14 cellular contexts compared by ENCODE assay signal in the genomic region with DNA sequence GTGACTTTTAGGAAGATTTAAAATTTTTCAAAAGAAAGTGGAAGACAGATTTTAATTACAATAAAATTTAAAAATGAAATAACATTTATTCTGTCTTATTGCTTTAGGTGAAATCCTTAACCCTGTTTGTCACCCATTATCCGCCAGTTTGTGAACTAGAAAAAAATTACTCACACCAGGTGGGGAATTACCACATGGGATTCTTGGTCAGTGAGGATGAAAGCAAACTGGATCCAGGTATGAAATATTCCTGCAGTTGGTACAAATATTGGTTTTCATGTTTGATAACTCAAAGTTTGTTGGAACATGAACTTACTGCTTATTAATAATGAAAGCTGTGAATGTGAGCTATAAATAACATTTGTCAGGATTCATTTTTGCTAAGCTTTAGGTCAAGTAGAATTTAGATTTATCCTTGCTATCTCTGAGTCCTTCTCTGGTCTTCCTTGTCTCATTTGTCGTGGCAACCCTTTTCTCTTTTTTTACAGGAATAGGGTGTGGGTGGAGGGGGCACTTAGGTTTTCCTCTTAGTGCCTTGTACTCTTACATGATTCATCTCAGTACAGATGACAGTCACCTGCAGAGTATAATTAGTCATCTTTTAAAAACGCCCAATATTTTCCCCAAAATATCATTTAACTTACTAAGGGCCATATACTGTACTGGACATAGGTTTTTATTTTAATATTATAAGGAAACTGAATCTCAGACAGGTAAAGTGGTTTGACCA.
DNase-seq lines count a peak whose midpoint lies in the region; ATAC-seq and TF ChIP-seq lines count a peak whose summit lies in the region.
"Had no signal": no experiment of that assay in that cellular context is flagged by ENCODE, and none has a peak within 500 bp of the region (broad histone marks: within the 10 kb centered on the region; RNA-seq: fewer than 3 reads in every experiment).

No MANE protein-coding gene starts in this region.

- TF ChIP-seq CTCF in activated CD8-positive, alpha-beta T cell treated with anti-CD3 and anti-CD28 coated beads for 36 hours (IDR thresholded peaks at IDR 0.05): no peak
- TF ChIP-seq CTCF in foreskin keratinocyte (conservative IDR thresholded peaks at IDR 0.05): no peak

- no peaks in the 10 kb centered on the region for H3K27me3 Mint-ChIP-seq in activated CD8-positive, alpha-beta T cell treated with anti-CD3 and anti-CD28 coated beads for 36 hours
- H3K27me3 Mint-ChIP-seq in activated CD8-positive, alpha-beta T cell treated with anti-CD3 and anti-CD28 coated beads, Interleukin-2, amount 10 ng/mL, durations not matched to agents 7 days and 5 days (ENCODE audit: low read depth): no peaks in the 10 kb centered on the region
- H3K27me3 Mint-ChIP-seq: type B pancreatic cell had no signal

- no peak overlapping the region for H3K4me3 Mint-ChIP-seq in activated CD8-positive, alpha-beta T cell treated with anti-CD3 and anti-CD28 coated beads for 36 hours
- no peak overlapping the region for H3K4me3 Mint-ChIP-seq in activated CD8-positive, alpha-beta T cell treated with anti-CD3 and anti-CD28 coated beads, Interleukin-2, amount 10 ng/mL, durations not matched to agents 7 days and 5 days
- H3K4me3 Mint-ChIP-seq: type B pancreatic cell, WTC11 had no signal

- H3K27ac ChIP-seq in foreskin keratinocyte: no peak overlapping the region
- H3K27ac ChIP-seq: coronary artery, SK-N-MC had no signal

- POLR2A ChIA-PET in activated CD8-positive, alpha-beta T cell treated with anti-CD3 and anti-CD28 coated beads for 36 hours (lab: Charles Lee): no interaction called here
- POLR2A ChIA-PET in activated CD8-positive, alpha-beta T cell treated with anti-CD3 and anti-CD28 coated beads, Interleukin-2, amount 10 ng/mL, durations not matched to agents 7 days and 5 days (lab: Charles Lee): no interaction called here

- peaks cover 37% of the 10 kb centered on the region for H3K36me3 Mint-ChIP-seq in activated CD8-positive, alpha-beta T cell treated with anti-CD3 and anti-CD28 coated beads for 36 hours (ENCODE audit: low read depth)
- peaks cover 46% of the 10 kb centered on the region for H3K36me3 Mint-ChIP-seq in activated CD8-positive, alpha-beta T cell treated with anti-CD3 and anti-CD28 coated beads, Interleukin-2, amount 10 ng/mL, durations not matched to agents 7 days and 5 days (ENCODE audit: low read depth)
- H3K36me3 Mint-ChIP-seq: WTC11 had no signal

- H3K27me3 ChIP-seq in foreskin keratinocyte: no peaks in the 10 kb centered on the region

- peak; percentile 13 for DNase-seq in activated CD8-positive, alpha-beta T cell treated with anti-CD3 and anti-CD28 coated beads for 36 hours
- DNase-seq in activated CD8-positive, alpha-beta T cell treated with anti-CD3 and anti-CD28 coated beads, Interleukin-2, amount 10 ng/mL, durations not matched to agents 7 days and 5 days: no peak
- DNase-seq in foreskin keratinocyte (no peak), NCI-H146 treated with DMSO at 0.1 percent for 48 hours (lab: John Stamatoyannopoulos, UW; ENCODE audit: unreplicated experiment) (no peak), activated gamma-delta T cell (lab: John Stamatoyannopoulos, UW) (no peak), left colon (no peak)
- DNase-seq: DMS53, NCI-H1092 had no signal

- intact Hi-C loops in activated CD8-positive, alpha-beta T cell treated with anti-CD3 and anti-CD28 coated beads for 36 hours (cut with micrococcal nuclease): no loop called here
- intact Hi-C loops in left colon (cut with DNase I, micrococcal nuclease): no loop called here

- H3K27ac Mint-ChIP-seq in activated CD8-positive, alpha-beta T cell treated with anti-CD3 and anti-CD28 coated beads for 36 hours: no peak overlapping the region
- H3K27ac Mint-ChIP-seq in activated CD8-positive, alpha-beta T cell treated with anti-CD3 and anti-CD28 coated beads, Interleukin-2, amount 10 ng/mL, durations not matched to agents 7 days and 5 days: no peak overlapping the region
- H3K27ac Mint-ChIP-seq: type B pancreatic cell, WTC11 had no signal

- H3K4me1 Mint-ChIP-seq in activated CD8-positive, alpha-beta T cell treated with anti-CD3 and anti-CD28 coated beads for 36 hours (ENCODE audit: low read depth): peaks cover 44% of the 10 kb centered on the region
- peaks cover 34% of the 10 kb centered on the region for H3K4me1 Mint-ChIP-seq in activated CD8-positive, alpha-beta T cell treated with anti-CD3 and anti-CD28 coated beads, Interleukin-2, amount 10 ng/mL, durations not matched to agents 7 days and 5 days (ENCODE audit: low read depth)

- H3K9me3 Mint-ChIP-seq in activated CD8-positive, alpha-beta T cell treated with anti-CD3 and anti-CD28 coated beads for 36 hours: no peaks in the 10 kb centered on the region
- H3K9me3 Mint-ChIP-seq in activated CD8-positive, alpha-beta T cell treated with anti-CD3 and anti-CD28 coated beads, Interleukin-2, amount 10 ng/mL, durations not matched to agents 7 days and 5 days (ENCODE audit: insufficient read depth): peaks cover under 1% of the 10 kb centered on the region
- H3K9me3 Mint-ChIP-seq: type B pancreatic cell, WTC11 had no signal

- CTCF ChIA-PET in activated CD8-positive, alpha-beta T cell treated with anti-CD3 and anti-CD28 coated beads for 36 hours (lab: Charles Lee): no interaction called here
- CTCF ChIA-PET in activated CD8-positive, alpha-beta T cell treated with anti-CD3 and anti-CD28 coated beads, Interleukin-2, amount 10 ng/mL, durations not matched to agents 7 days and 5 days (lab: Charles Lee): interaction anchor here (1.3 kb wide), 1 partner anchor 244 kb away, joined by 3 read pairs; no protein-coding TSS in a partner anchor

- peaks cover 3% of the 10 kb centered on the region for H3K4me1 ChIP-seq in foreskin keratinocyte

- ATAC-seq in activated CD8-positive, alpha-beta T cell treated with anti-CD3 and anti-CD28 coated beads for 36 hours: peak; percentile 71
- no peak for ATAC-seq in activated CD8-positive, alpha-beta T cell treated with anti-CD3 and anti-CD28 coated beads, Interleukin-2, amount 10 ng/mL, durations not matched to agents 7 days and 5 days
- ATAC-seq in GM21390 (IDR thresholded peaks at IDR 0.05; ENCODE audit: unreplicated experiment): peak; percentile 58
- peak; percentile 48 for ATAC-seq in HG03196 (IDR thresholded peaks at IDR 0.05; ENCODE audit: unreplicated experiment)
- ATAC-seq in foreskin keratinocyte: peak; percentile 27
- no peak for ATAC-seq in left colon
- ATAC-seq: WTC11 had no signal

Comparison
In these comparisons a context has a peak if more than half of its experiments do, and no peak if none do; other contexts are left out.
1. ATAC-seq: peak in activated CD8-positive, alpha-beta T cell treated with anti-CD3 and anti-CD28 coated beads for 36 hours (single experiment), GM21390 (single experiment), HG03196 (single experiment) and foreskin keratinocyte (single experiment); none in activated CD8-positive, alpha-beta T cell treated with anti-CD3 and anti-CD28 coated beads, Interleukin-2, amount 10 ng/mL, durations not matched to agents 7 days and 5 days (single experiment) and left colon (single experiment).